In genomic region chr16:75424096-75424762, GRCh38 we compare ENCODE assay signal across 24 cellular contexts. TPM values are rescaled to one million over a fixed set of nuclear protein-coding genes. Genes with fewer than 3 reads are reported as not detected.
DNase-seq lines count a peak whose midpoint lies in the region; ATAC-seq, FAIRE-seq and TF ChIP-seq lines count a peak whose summit lies in the region.
"Had no signal": no experiment of that assay in that cellular context is flagged by ENCODE, and none has a peak within 500 bp of the region (broad histone marks: within the 10 kb centered on the region; RNA-seq: fewer than 3 reads in every experiment).

No MANE protein-coding gene starts in this region.

- H3K9ac ChIP-seq in astrocyte (ENCODE audit: low read length), result no peak overlapping the region
- no peak overlapping the region for H3K9ac ChIP-seq in kidney (ENCODE audit: low read length in 2 of 2)
- no peak overlapping the region for H3K9ac ChIP-seq in neural progenitor cell
- H3K9ac ChIP-seq: parathyroid adenoma had no signal

- no peaks in the 10 kb centered on the region for H3K27me3 ChIP-seq in CD4-positive, alpha-beta T cell (ENCODE audit: control insufficient read depth, insufficient read depth, low read length)
- no peaks in the 10 kb centered on the region for H3K27me3 ChIP-seq in astrocyte (ENCODE audit: insufficient read depth, low read length)
- no peaks in the 10 kb centered on the region for H3K27me3 ChIP-seq in neural progenitor cell
- H3K27me3 ChIP-seq: adrenal gland, foreskin keratinocyte had no signal

- H2AFZ ChIP-seq in astrocyte (ENCODE audit: low read depth, low read length) (no peak overlapping the region), neural progenitor cell (replicated peaks) (no peak overlapping the region)
- H2AFZ ChIP-seq: parathyroid adenoma had no signal

- ATAC-seq in CD4-positive, alpha-beta T cell (ENCODE audit: poor library complexity), result no peak
- ATAC-seq: foreskin keratinocyte had no signal

- no peaks in the 10 kb centered on the region for H3K36me3 ChIP-seq in astrocyte (ENCODE audit: insufficient read depth, low read length)
- no peaks in the 10 kb centered on the region for H3K36me3 ChIP-seq in kidney (ENCODE audit: control insufficient read depth in 1 of 2, insufficient read depth in 2 of 2, low read length in 2 of 2)
- H3K36me3 ChIP-seq in neural progenitor cell, result no peaks in the 10 kb centered on the region
- H3K36me3 ChIP-seq: adrenal gland had no signal

- H3K4me1 ChIP-seq in astrocyte (ENCODE audit: insufficient read depth, low read length), result peaks cover 3% of the 10 kb centered on the region
- peaks cover 10 to 13% of the 10 kb centered on the region in 2 donors for H3K4me1 ChIP-seq in kidney (ENCODE audit: control insufficient read depth in 1 of 2, insufficient read depth in 1 of 2, low read depth in 1 of 2, low read length in 2 of 2)
- peaks cover 11% of the 10 kb centered on the region for H3K4me1 ChIP-seq in neural progenitor cell

- peaks cover 84% of the 10 kb centered on the region for H3K79me2 ChIP-seq in astrocyte (ENCODE audit: insufficient read depth, low read length)
- peaks cover 100% of the 10 kb centered on the region for H3K79me2 ChIP-seq in neural progenitor cell (ENCODE audit: low read depth)

- H3K4me2 ChIP-seq in astrocyte (ENCODE audit: low read length) (no peak overlapping the region), neural progenitor cell (no peak overlapping the region)

- FAIRE-seq in astrocyte (lab: Jason Lieb, UNC), result no peak
- peak; percentile 33 for FAIRE-seq in kidney (lab: Jason Lieb, UNC)
- FAIRE-seq: H54 had no signal

- H4K20me1 ChIP-seq in astrocyte (ENCODE audit: insufficient read depth, low read length) (peaks cover 47% of the 10 kb centered on the region), neural progenitor cell (ENCODE audit: low read depth) (peaks cover 8% of the 10 kb centered on the region)

- POLR2A ChIA-PET in CD4-positive, alpha-beta T cell (lab: Charles Lee), result no interaction called here

- peaks cover 7% of the 10 kb centered on the region for H3K36me3 Mint-ChIP-seq in CD4-positive, alpha-beta T cell (ENCODE audit: low read depth)
- H3K36me3 Mint-ChIP-seq in astrocyte (ENCODE audit: low read depth, unreplicated experiment) (peaks cover 2% of the 10 kb centered on the region), neural progenitor cell (peaks cover 25% of the 10 kb centered on the region)
- H3K36me3 Mint-ChIP-seq: activated CD4-positive, alpha-beta memory T cell treated with anti-CD3 and anti-CD28 coated beads for 36 hours; naive B cell had no signal

- H3K4me1 Mint-ChIP-seq in CD4-positive, alpha-beta T cell (ENCODE audit: low read depth), result peaks cover 28% of the 10 kb centered on the region
- peaks cover 13% of the 10 kb centered on the region for H3K4me1 Mint-ChIP-seq in astrocyte (ENCODE audit: low read depth, unreplicated experiment)
- H3K4me1 Mint-ChIP-seq in neural progenitor cell, result peaks cover 22% of the 10 kb centered on the region

- intact Hi-C loops in CD4-positive, alpha-beta T cell (cut with DNase I, micrococcal nuclease), result loop anchor here in 1 of 2 experiments (5.0 kb wide), 1 partner anchor 38 kb away; the partner anchor contains the start of gene TMEM170A
- intact Hi-C loops in kidney (cut with DNase I), result no loop called here

- CTCF ChIA-PET in CD4-positive, alpha-beta T cell (lab: Charles Lee), result no interaction called here

- no peaks in the 10 kb centered on the region for H3K27me3 Mint-ChIP-seq in CD4-positive, alpha-beta T cell
- H3K27me3 Mint-ChIP-seq in astrocyte (ENCODE audit: low read depth, unreplicated experiment), result no peaks in the 10 kb centered on the region
- H3K27me3 Mint-ChIP-seq in neural progenitor cell (ENCODE audit: insufficient read depth, low read depth), result peaks cover 4% of the 10 kb centered on the region
- H3K27me3 Mint-ChIP-seq: activated CD4-positive, alpha-beta memory T cell treated with anti-CD3 and anti-CD28 coated beads for 36 hours; naive B cell had no signal

- no peak overlapping the region for H3K27ac ChIP-seq in CD4-positive, alpha-beta T cell (ENCODE audit: low read depth, low read length)
- H3K27ac ChIP-seq in astrocyte (ENCODE audit: low read depth, low read length) (no peak overlapping the region), kidney (ENCODE audit: low read depth in 2 of 2, low read length in 2 of 2) (peak overlapping the region; percentile 48 to 60), neural progenitor cell (no peak overlapping the region)
- H3K27ac ChIP-seq: foreskin keratinocyte, parathyroid adenoma had no signal

- DNase-seq in CD4-positive, alpha-beta T cell, result no peak
- DNase-seq in astrocyte (ENCODE audit: low read depth) (no peak), kidney (no peak), neural progenitor cell (ENCODE audit: low spot score) (no peak), NCI-H2227 treated with DMSO at 0.1 percent for 48 hours (lab: John Stamatoyannopoulos, UW) (no peak), COR-L47 (lab: John Stamatoyannopoulos, UW) (no peak), activated T-cell treated with anti-CD3 and anti-CD28 coated beads for 4 hours (no peak)
- DNase-seq in NK-92 treated with Interleukin-12 subunit alpha and Interleukin-12 subunit beta, amount 100 ng/mL, for 24 hours (lab: John Stamatoyannopoulos, UW), result no peak
- DNase-seq: activated CD4-positive, alpha-beta memory T cell treated with anti-CD3 and anti-CD28 coated beads for 36 hours; activated CD4-positive, CD25-positive, alpha-beta regulatory T cell; adrenal gland; DMS 273 treated with DMSO at 0.1 percent for 48 hours; foreskin keratinocyte; hippocampal formation; KG1; naive B cell; NCI-H1694; NCI-H2171 treated with DMSO at 0.1 percent for 48 hours; NCI-H69; RPMI8226; T1000 had no signal

- TF ChIP-seq CTCF in CD4-positive, alpha-beta T cell (IDR thresholded peaks at IDR 0.05), result no peak
- TF ChIP-seq CTCF in astrocyte (IDR thresholded peaks at IDR 0.05; ENCODE audit: insufficient read depth, low read depth, low read length), result no peak
- TF ChIP-seq CTCF in kidney (IDR thresholded peaks at IDR 0.05; ENCODE audit: borderline replicate concordance, extremely low read depth, insufficient read depth), result no peak
- no peak for TF ChIP-seq CTCF in neural progenitor cell (IDR thresholded peaks at IDR 0.05)

- H3K4me3 Mint-ChIP-seq in CD4-positive, alpha-beta T cell, result no peak overlapping the region
- peak overlapping the region; percentile 37 for H3K4me3 Mint-ChIP-seq in astrocyte (ENCODE audit: unreplicated experiment)
- H3K4me3 Mint-ChIP-seq in neural progenitor cell, result no peak overlapping the region
- H3K4me3 Mint-ChIP-seq: activated CD4-positive, alpha-beta memory T cell treated with anti-CD3 and anti-CD28 coated beads for 36 hours; CD14-positive monocyte; naive B cell had no signal

- H3F3A ChIP-seq in neural progenitor cell (ENCODE audit: low read depth), result no peaks in the 10 kb centered on the region

- no peaks in the 10 kb centered on the region for H3K9me3 Mint-ChIP-seq in CD4-positive, alpha-beta T cell
- H3K9me3 Mint-ChIP-seq in astrocyte (ENCODE audit: unreplicated experiment), result no peaks in the 10 kb centered on the region
- H3K9me3 Mint-ChIP-seq in neural progenitor cell, result peaks cover 8% of the 10 kb centered on the region
- H3K9me3 Mint-ChIP-seq: activated CD4-positive, alpha-beta memory T cell treated with anti-CD3 and anti-CD28 coated beads for 36 hours; naive B cell had no signal

- H3K4me3 ChIP-seq in astrocyte (ENCODE audit: insufficient read depth, low read depth, low read length), result no peak overlapping the region
- peak overlapping the region in 1 of 2 donors; percentile 40 for H3K4me3 ChIP-seq in kidney (ENCODE audit: low read length in 2 of 2)
- H3K4me3 ChIP-seq in neural progenitor cell, result no peak overlapping the region
- H3K4me3 ChIP-seq: adrenal gland had no signal

- no peaks in the 10 kb centered on the region for H3K9me3 ChIP-seq in CD4-positive, alpha-beta T cell (ENCODE audit: control insufficient read depth, low read length)
- H3K9me3 ChIP-seq in astrocyte (ENCODE audit: insufficient read depth, low read depth, low read length), result no peaks in the 10 kb centered on the region
- H3K9me3 ChIP-seq in kidney (ENCODE audit: control insufficient read depth in 1 of 2, low read length in 2 of 2), result no peaks in the 10 kb centered on the region
- no peaks in the 10 kb centered on the region for H3K9me3 ChIP-seq in neural progenitor cell (ENCODE audit: low read depth)
- H3K9me3 ChIP-seq: adrenal gland had no signal

- H3K27ac Mint-ChIP-seq in CD4-positive, alpha-beta T cell, result peak overlapping the region; percentile 20
- H3K27ac Mint-ChIP-seq in astrocyte (ENCODE audit: unreplicated experiment) (peak overlapping the region; percentile 47), neural progenitor cell (peak overlapping the region; percentile 67)
- H3K27ac Mint-ChIP-seq: activated CD4-positive, alpha-beta memory T cell treated with anti-CD3 and anti-CD28 coated beads for 36 hours had no signal

RNA-seq across cellular contexts. Expression of gene CFDP1, which starts 9.1 kb away (rescaled TPM):
- total RNA-seq in CD4-positive, alpha-beta T cell, result 10 to 100 TPM; 23.0 to 25.5 TPM
- total RNA-seq in astrocyte, result 36.9 and 38.7 TPM in 2 replicates
- total RNA-seq in kidney, result 53.5 TPM
- polyA plus RNA-seq in kidney (ENCODE audit: insufficient read depth, low read depth, low replicate concordance), result 148 TPM
- 134 and 159 TPM in 2 replicates for total RNA-seq in neural progenitor cell (ENCODE audit: low replicate concordance)

RNA-seq across cellular contexts. Expression of gene TMEM170A, which starts 40.3 kb away (rescaled TPM):
- total RNA-seq in CD4-positive, alpha-beta T cell, result 10 to 100 TPM; 34.3 to 37.8 TPM
- total RNA-seq in astrocyte (15.2 and 16.4 TPM in 2 replicates), kidney (22.8 TPM), neural progenitor cell (ENCODE audit: low replicate concordance) (64.1 and 77.0 TPM in 2 replicates)
- polyA plus RNA-seq in kidney (ENCODE audit: insufficient read depth, low read depth, low replicate concordance), result 10.2 TPM

Comparison
In these comparisons a context has a peak if more than half of its experiments do, and no peak if none do; other contexts are left out.
1. H3K27ac ChIP-seq: peak in kidney (2 of 2); none in CD4-positive, alpha-beta T cell (single experiment), astrocyte (single experiment) and neural progenitor cell (single experiment).
2. Peak in every context shown above with its lines, with median percentiles within 50 percentile points of each other: H3K27ac Mint-ChIP-seq.